22 cellular contexts compared by ENCODE assay signal in the genomic region with DNA sequence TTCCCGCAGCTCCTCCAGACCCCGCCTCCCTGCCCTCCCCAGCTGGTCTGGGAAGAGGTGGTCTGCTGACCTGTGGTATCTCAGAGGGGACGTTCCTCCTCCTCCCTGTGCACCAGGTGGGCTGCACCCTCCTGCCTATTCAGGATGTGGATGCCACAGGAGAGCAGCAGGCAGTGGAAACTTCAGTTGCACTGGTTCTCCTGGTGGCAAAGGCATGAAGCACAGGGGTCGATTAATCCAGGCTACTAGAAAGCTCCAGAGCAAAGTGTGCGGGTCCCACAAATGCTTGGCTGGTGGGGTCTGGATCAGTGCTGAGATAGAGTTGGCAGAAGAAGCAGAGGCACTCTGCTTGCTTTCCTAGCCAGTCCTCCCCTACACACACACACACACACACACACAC.
DNase-seq lines count a peak whose midpoint lies in the region; ATAC-seq and TF ChIP-seq lines count a peak whose summit lies in the region.
"Had no signal": no experiment of that assay in that cellular context is flagged by ENCODE, and none has a peak within 500 bp of the region (broad histone marks: within the 10 kb centered on the region; RNA-seq: fewer than 3 reads in every experiment).

No MANE protein-coding gene starts in this region.

- H3K27ac Mint-ChIP-seq in GM23338 (no peak overlapping the region), natural killer cell (peak overlapping the region; percentile 11 to 19), MCF 10A (ENCODE audit: low read depth, unreplicated experiment) (no peak overlapping the region)
- H3K27ac Mint-ChIP-seq in dendritic cell treated with granulocyte-macrophage colony-stimulating factor and Interleukin-4, amounts not matched to agents 40 ng/mL and 50 ng/mL, for 4 days: peak overlapping the region; percentile 18
- H3K27ac Mint-ChIP-seq: activated CD4-positive, alpha-beta T cell treated with anti-CD3 and anti-CD28 coated beads for 36 hours; activated CD8-positive, alpha-beta memory T cell treated with anti-CD3 and anti-CD28 coated beads, Interleukin-2, amount 10 ng/mL, durations not matched to agents 7 days and 5 days; activated naive CD8-positive, alpha-beta T cell treated with anti-CD3 and anti-CD28 coated beads, Interleukin-2, amount 50 U/mL, for 24 hours had no signal

- H3K9ac ChIP-seq in BLaER1: no peak overlapping the region

- H3K9me3 ChIP-seq in BLaER1: peaks cover 9% of the 10 kb centered on the region; the same call in 1 of the 2 replicates
- H3K9me3 ChIP-seq: pancreas had no signal

- H3K36me3 ChIP-seq in BLaER1: peaks cover 49% of the 10 kb centered on the region
- H3K36me3 ChIP-seq in GM23338 (ENCODE audit: insufficient read depth): 0 out of 2 replicates have a peak, but pooled peaks cover 5% of the 10 kb centered on the region
- H3K36me3 ChIP-seq: pancreas had no signal

- no TSS peak for BruUV-seq in MCF 10A (replicated peaks; lab: Mats Ljungman, UMichigan)

- TF ChIP-seq CTCF in GM23338 (conservative IDR thresholded peaks at IDR 0.05; ENCODE audit: low read depth in 2 of 2) (peak in 1 of 2 experiments; percentile 26; a peak in 1 of 4 replicates), natural killer cell (IDR thresholded peaks at IDR 0.05) (no peak), MCF 10A (IDR thresholded peaks at IDR 0.05; ENCODE audit: unreplicated experiment) (no peak)

- POLR2A ChIA-PET in MCF 10A (lab: Yijun Ruan, JAX): interaction anchor here (0.9 kb wide), 1 partner anchor 230 kb away, joined by 3 read pairs; no protein-coding TSS in a partner anchor

- no peak overlapping the region for H3K4me2 ChIP-seq in BLaER1
- no peak overlapping the region for H3K4me2 ChIP-seq in GM23338

- H3K4me1 Mint-ChIP-seq in GM23338: peaks cover 6% of the 10 kb centered on the region; the same call in 2 of the 3 replicates
- peaks cover 48% of the 10 kb centered on the region for H3K4me1 Mint-ChIP-seq in dendritic cell treated with granulocyte-macrophage colony-stimulating factor and Interleukin-4, amounts not matched to agents 40 ng/mL and 50 ng/mL, for 4 days (ENCODE audit: low read depth)
- peaks cover 36 to 45% of the 10 kb centered on the region in 2 donors for H3K4me1 Mint-ChIP-seq in natural killer cell
- peaks cover 6% of the 10 kb centered on the region for H3K4me1 Mint-ChIP-seq in MCF 10A (ENCODE audit: insufficient read depth, unreplicated experiment)

- ATAC-seq in GM23338 (peak; percentile 88), natural killer cell (no peak), HG03175 (IDR thresholded peaks at IDR 0.05; ENCODE audit: unreplicated experiment) (no peak)
- ATAC-seq: activated CD4-positive, alpha-beta T cell treated with anti-CD3 and anti-CD28 coated beads for 36 hours; activated CD8-positive, alpha-beta memory T cell treated with anti-CD3 and anti-CD28 coated beads, Interleukin-2, amount 10 ng/mL, durations not matched to agents 7 days and 5 days; activated naive CD8-positive, alpha-beta T cell treated with anti-CD3 and anti-CD28 coated beads, Interleukin-2, amount 50 U/mL, for 24 hours; pancreas had no signal

- H3K27me3 Mint-ChIP-seq in GM23338 (ENCODE audit: insufficient read depth, low read depth, poor library complexity) (peaks cover 11% of the 10 kb centered on the region), natural killer cell (ENCODE audit: low read depth in 2 of 2) (no peaks in the 10 kb centered on the region), MCF 10A (ENCODE audit: insufficient read depth, unreplicated experiment) (no peaks in the 10 kb centered on the region)
- H3K27me3 Mint-ChIP-seq in dendritic cell treated with granulocyte-macrophage colony-stimulating factor and Interleukin-4, amounts not matched to agents 40 ng/mL and 50 ng/mL, for 4 days: no peaks in the 10 kb centered on the region
- H3K27me3 Mint-ChIP-seq: activated CD4-positive, alpha-beta T cell treated with anti-CD3 and anti-CD28 coated beads for 36 hours; activated CD8-positive, alpha-beta memory T cell treated with anti-CD3 and anti-CD28 coated beads, Interleukin-2, amount 10 ng/mL, durations not matched to agents 7 days and 5 days; activated naive CD8-positive, alpha-beta T cell treated with anti-CD3 and anti-CD28 coated beads, Interleukin-2, amount 50 U/mL, for 24 hours; naive B cell had no signal

- H3K79me2 ChIP-seq in GM23338 (replicated peaks; ENCODE audit: insufficient read depth): no peaks in the 10 kb centered on the region

- no peaks in the 10 kb centered on the region for H3F3A ChIP-seq in GM23338 (replicated peaks; ENCODE audit: low read depth)

- intact Hi-C loops in dendritic cell treated with granulocyte-macrophage colony-stimulating factor and Interleukin-4, amounts not matched to agents 40 ng/mL and 50 ng/mL, for 4 days (cut with micrococcal nuclease): no loop called here
- intact Hi-C loops in natural killer cell (cut with micrococcal nuclease): no loop called here
- intact Hi-C loops in MCF 10A (cut with micrococcal nuclease): no loop called here

- CTCF ChIA-PET in MCF 10A (lab: Yijun Ruan, JAX): interaction anchor here (0.7 to 1.2 kb wide), 2 partner anchors 30 to 831 kb away, joined by 3 to 5 read pairs; no protein-coding TSS in a partner anchor

- H3K4me1 ChIP-seq in BLaER1: peaks cover 6% of the 10 kb centered on the region; the same call in 1 of the 2 replicates
- no peaks in the 10 kb centered on the region for H3K4me1 ChIP-seq in GM23338 (ENCODE audit: insufficient read depth)
- H3K4me1 ChIP-seq: pancreas had no signal

- H4K20me1 ChIP-seq in BLaER1: peaks cover 65% of the 10 kb centered on the region
- no peaks in the 10 kb centered on the region for H4K20me1 ChIP-seq in GM23338 (replicated peaks; ENCODE audit: insufficient read depth)

- peak overlapping the region; percentile 19; the same call in 1 of the 2 replicates for H3K27ac ChIP-seq in BLaER1
- H3K27ac ChIP-seq in GM23338 (ENCODE audit: low read depth): no peak overlapping the region
- H3K27ac ChIP-seq: HL-60, pancreas had no signal

- H3K27me3 ChIP-seq in BLaER1 (no peaks in the 10 kb centered on the region), GM23338 (ENCODE audit: insufficient read depth) (no peaks in the 10 kb centered on the region)
- H3K27me3 ChIP-seq: pancreas had no signal

- H2AFZ ChIP-seq in GM23338: no peak overlapping the region

- no peaks in the 10 kb centered on the region for H3K9me2 ChIP-seq in GM23338 (ENCODE audit: insufficient read depth)

- no peak overlapping the region for H3K4me3 ChIP-seq in BLaER1
- H3K4me3 ChIP-seq in GM23338: no peak overlapping the region
- H3K4me3 ChIP-seq: pancreas had no signal

- H3K4me3 Mint-ChIP-seq in GM23338: no peak overlapping the region
- no peak overlapping the region for H3K4me3 Mint-ChIP-seq in dendritic cell treated with granulocyte-macrophage colony-stimulating factor and Interleukin-4, amounts not matched to agents 40 ng/mL and 50 ng/mL, for 4 days
- H3K4me3 Mint-ChIP-seq in natural killer cell: no peak overlapping the region
- no peak overlapping the region for H3K4me3 Mint-ChIP-seq in MCF 10A (ENCODE audit: unreplicated experiment)
- H3K4me3 Mint-ChIP-seq: activated CD4-positive, alpha-beta T cell treated with anti-CD3 and anti-CD28 coated beads for 36 hours; activated CD8-positive, alpha-beta memory T cell treated with anti-CD3 and anti-CD28 coated beads, Interleukin-2, amount 10 ng/mL, durations not matched to agents 7 days and 5 days; activated naive CD8-positive, alpha-beta T cell treated with anti-CD3 and anti-CD28 coated beads, Interleukin-2, amount 50 U/mL, for 24 hours; naive B cell had no signal

- DNase-seq in GM23338 (ENCODE audit: low spot score) (peak; percentile 53), natural killer cell (no peak), MCF 10A (ENCODE audit: unreplicated experiment) (no peak), anterior cingulate cortex (lab: John Stamatoyannopoulos, UW) (no peak)
- DNase-seq in activated CD8-positive, alpha-beta memory T cell treated with anti-CD3 and anti-CD28 coated beads, Interleukin-2, amount 50 U/mL, for 4 hours: no peak
- DNase-seq: activated CD4-positive, alpha-beta T cell treated with anti-CD3 and anti-CD28 coated beads for 36 hours; activated CD8-positive, alpha-beta memory T cell treated with anti-CD3 and anti-CD28 coated beads, Interleukin-2, amount 10 ng/mL, durations not matched to agents 7 days and 5 days; activated effector memory CD4-positive, alpha-beta T cell treated with Interleukin-2 at 50 U/mL for 16 hours; activated naive CD8-positive, alpha-beta T cell treated with anti-CD3 and anti-CD28 coated beads, Interleukin-2, amount 50 U/mL, for 24 hours; COR-L47; erythroblast; IMR-90; naive B cell; NCI-H1436 treated with DMSO at 0.1 percent for 48 hours; NCI-H524; pancreas; stimulated activated CD4-positive, alpha-beta T cell treated with anti-CD3 and anti-CD28 coated beads, Interleukin-2, amount 100 ng/mL, for 24 hours; stimulated activated naive CD4-positive, alpha-beta T cell treated with Interleukin-2 at 50 U/mL for 16 hours had no signal

- no peaks in the 10 kb centered on the region for H3K9me3 Mint-ChIP-seq in GM23338
- no peaks in the 10 kb centered on the region for H3K9me3 Mint-ChIP-seq in dendritic cell treated with granulocyte-macrophage colony-stimulating factor and Interleukin-4, amounts not matched to agents 40 ng/mL and 50 ng/mL, for 4 days
- H3K9me3 Mint-ChIP-seq in natural killer cell: no peaks in the 10 kb centered on the region
- no peaks in the 10 kb centered on the region for H3K9me3 Mint-ChIP-seq in MCF 10A (ENCODE audit: unreplicated experiment)
- H3K9me3 Mint-ChIP-seq: activated naive CD8-positive, alpha-beta T cell treated with anti-CD3 and anti-CD28 coated beads, Interleukin-2, amount 50 U/mL, for 24 hours had no signal

- H3K36me3 Mint-ChIP-seq in GM23338 (ENCODE audit: low read depth) (peaks cover 22% of the 10 kb centered on the region), natural killer cell (no peaks in the 10 kb centered on the region), MCF 10A (ENCODE audit: insufficient read depth, unreplicated experiment) (no peaks in the 10 kb centered on the region)
- H3K36me3 Mint-ChIP-seq in dendritic cell treated with granulocyte-macrophage colony-stimulating factor and Interleukin-4, amounts not matched to agents 40 ng/mL and 50 ng/mL, for 4 days (ENCODE audit: low read depth): peaks cover 62% of the 10 kb centered on the region

TF ChIP-seq in GM23338, 12 proteins besides CTCF, POLR2A, EP300 and RAD21 (continues in another document):
- TF ChIP-seq POLR2AphosphoS5 (IDR thresholded peaks at IDR 0.05; ENCODE audit: low read depth) (no peak), EZH2phosphoT487 (IDR thresholded peaks at IDR 0.05; ENCODE audit: unreplicated experiment) (no peak), JUNB (IDR thresholded peaks at IDR 0.05; ENCODE audit: unreplicated experiment) (no peak), CREB1 (CRISPR knock-in tag; IDR thresholded peaks at IDR 0.05; ENCODE audit: low read depth) (no peak)

Comparison
In these comparisons a context has a peak if more than half of its experiments do, and no peak if none do; other contexts are left out.
1. H3K27ac Mint-ChIP-seq: peak in dendritic cell treated with granulocyte-macrophage colony-stimulating factor and Interleukin-4, amounts not matched to agents 40 ng/mL and 50 ng/mL, for 4 days (single experiment) and natural killer cell (2 of 2); none in GM23338 (single experiment) and MCF 10A (single experiment).